Comparison of ENCODE assay signal across 7 cellular contexts in the genomic region with DNA sequence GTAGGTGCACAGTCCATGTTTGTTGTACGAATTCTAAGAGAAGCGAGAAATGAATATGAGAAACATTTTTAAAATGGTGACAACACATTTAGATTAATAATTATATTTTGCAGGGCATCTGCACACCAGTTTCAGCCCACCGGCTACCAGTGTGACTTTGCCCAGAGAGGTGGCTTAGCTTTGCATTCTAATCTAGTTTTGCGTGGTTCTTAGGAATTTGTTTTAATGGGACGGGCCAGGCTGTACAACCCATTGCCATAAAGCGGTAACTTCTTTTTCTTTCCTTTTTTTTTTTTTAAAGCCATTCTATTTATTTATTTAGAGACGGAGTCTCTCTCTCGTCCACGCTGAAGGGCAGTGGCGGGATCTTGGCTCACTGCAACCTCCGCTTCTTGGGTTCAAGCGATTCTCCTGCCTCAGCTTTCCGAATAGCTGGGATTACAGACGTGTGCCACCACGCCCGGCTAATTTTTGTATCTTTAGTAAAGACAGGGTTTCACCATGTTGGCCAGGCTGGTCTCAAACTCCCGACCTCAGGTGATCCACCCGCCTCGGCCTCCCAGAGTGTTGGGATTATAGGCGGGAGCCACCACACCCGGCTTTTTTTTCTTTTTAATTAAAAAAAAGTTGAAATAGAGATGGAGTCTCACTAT. TPM values are rescaled to one million over a fixed set of nuclear protein-coding genes. Genes with fewer than 3 reads are reported as not detected.
DNase-seq lines count a peak whose midpoint lies in the region; ATAC-seq, FAIRE-seq and TF ChIP-seq lines count a peak whose summit lies in the region.

No MANE protein-coding gene starts in this region.

- intact Hi-C loops in IMR-90 (cut with micrococcal nuclease) = no loop called here
- intact Hi-C loops in kidney (cut with DNase I) = no loop called here

- H4K5ac ChIP-seq in IMR-90 (ENCODE audit: low read depth, low read length) = peak overlapping the region; percentile 86

- WGBS in IMR-90 (ENCODE audit: extremely low coverage in 2 of 2, insufficient read length in 1 of 2), 2 experiments = 83% methylated on average over 8 of the region's 21 CpGs; no CpG with 5 or more reads in 1 of the 2 experiments

- TF ChIP-seq RAD21 in IMR-90 (IDR thresholded peaks at IDR 0.05; ENCODE audit: low read length) = no peak

- peak overlapping the region; percentile 93 for H3K9ac ChIP-seq in IMR-90 (ENCODE audit: low read depth, low read length)
- peak overlapping the region; percentile 99 for H3K9ac ChIP-seq in adipocyte (ENCODE audit: low read length)
- H3K9ac ChIP-seq in kidney (ENCODE audit: low read length in 2 of 2) = peak overlapping the region; percentile 75 to 79
- H3K9ac ChIP-seq in subcutaneous abdominal adipose tissue (ENCODE audit: low read length in 5 of 5) = peak overlapping the region; percentile 66 to 98 (median 95)

- peak overlapping the region; percentile 72 for H2AK9ac ChIP-seq in IMR-90 (replicated peaks; ENCODE audit: low read depth, low read length, poor library complexity)

- H3K79me1 ChIP-seq in IMR-90 (ENCODE audit: low read depth in 1 of 2, low read length in 2 of 2) = peaks cover 11 to 49% of the 10 kb centered on the region in 2 experiments

- H3K4me3 ChIP-seq in IMR-90 (ENCODE audit: insufficient read depth, low read depth, low read length) (peak overlapping the region; percentile 81), adipocyte (ENCODE audit: low read length) (peak overlapping the region; percentile 93), kidney (ENCODE audit: low read length in 2 of 2) (peak overlapping the region; percentile 71 to 80), subcutaneous abdominal adipose tissue (ENCODE audit: low read depth in 1 of 5, low read length in 5 of 5) (peak overlapping the region; percentile 78 to 94 (median 90))

- H3K36me3 ChIP-seq in IMR-90 (ENCODE audit: control insufficient read depth, insufficient read depth, low read length) (no peaks in the 10 kb centered on the region), adipocyte (ENCODE audit: control insufficient read depth, insufficient read depth, low read length, severe bottlenecking) (peaks cover 5% of the 10 kb centered on the region), kidney (ENCODE audit: control insufficient read depth in 1 of 2, insufficient read depth in 2 of 2, low read length in 2 of 2) (no peaks in the 10 kb centered on the region), subcutaneous abdominal adipose tissue (ENCODE audit: control insufficient read depth in 5 of 5, insufficient read depth in 5 of 5, low read length in 5 of 5) (peaks cover 0 to 8% (median 3%) of the 10 kb centered on the region in 5 donors)

- H3K9me3 ChIP-seq in IMR-90 (ENCODE audit: control insufficient read depth, insufficient read depth, low read length) = no peaks in the 10 kb centered on the region
- no peaks in the 10 kb centered on the region for H3K9me3 ChIP-seq in adipocyte (ENCODE audit: control insufficient read depth, low read length)
- H3K9me3 ChIP-seq in kidney (ENCODE audit: control insufficient read depth in 1 of 2, low read length in 2 of 2) = no peaks in the 10 kb centered on the region
- peaks cover 0 to 8% (median 5%) of the 10 kb centered on the region in 5 donors for H3K9me3 ChIP-seq in subcutaneous abdominal adipose tissue (ENCODE audit: control insufficient read depth in 5 of 5, low read length in 5 of 5)

- peak overlapping the region; percentile 85 for H2AK5ac ChIP-seq in IMR-90 (ENCODE audit: low read depth, low read length)

- H3K27me3 ChIP-seq in IMR-90 (ENCODE audit: control insufficient read depth, insufficient read depth, low read length) = no peaks in the 10 kb centered on the region; the same call in 1 of the 2 replicates
- no peaks in the 10 kb centered on the region for H3K27me3 ChIP-seq in adipocyte (replicated peaks; ENCODE audit: control insufficient read depth, insufficient read depth, low read length)
- H3K27me3 ChIP-seq in subcutaneous abdominal adipose tissue (ENCODE audit: control insufficient read depth in 5 of 5, insufficient read depth in 4 of 5, low read length in 5 of 5) = no peaks in the 10 kb centered on the region

- peak overlapping the region; percentile 92 for H3K4me2 ChIP-seq in IMR-90 (ENCODE audit: low read depth, low read length)

- ATAC-seq in IMR-90 (ENCODE audit: low read depth) (no peak), HG02759 (IDR thresholded peaks at IDR 0.05; ENCODE audit: unreplicated experiment) (no peak), HG03469 (IDR thresholded peaks at IDR 0.05; ENCODE audit: unreplicated experiment) (no peak), HG02610 (IDR thresholded peaks at IDR 0.05; ENCODE audit: unreplicated experiment) (no peak)

- H2BK5ac ChIP-seq in IMR-90 (ENCODE audit: low read depth, low read length, poor library complexity, severe bottlenecking) = peak overlapping the region; percentile 83

- H3K4me1 ChIP-seq in IMR-90 (ENCODE audit: control insufficient read depth, insufficient read depth, low read length) (peaks cover 6% of the 10 kb centered on the region; the same call in 1 of the 2 replicates), adipocyte (ENCODE audit: control insufficient read depth, insufficient read depth, low read length) (peaks cover 42% of the 10 kb centered on the region), kidney (ENCODE audit: control insufficient read depth in 1 of 2, insufficient read depth in 1 of 2, low read depth in 1 of 2, low read length in 2 of 2) (no peaks in the 10 kb centered on the region), subcutaneous abdominal adipose tissue (ENCODE audit: control insufficient read depth in 5 of 5, insufficient read depth in 5 of 5, low read length in 5 of 5) (peaks cover 0 to 51% (median 47%) of the 10 kb centered on the region in 5 donors)

- peak overlapping the region; percentile 96 for H3K4ac ChIP-seq in IMR-90 (ENCODE audit: low read depth, low read length)

- H2AFZ ChIP-seq in IMR-90 (replicated peaks; ENCODE audit: low read length, poor library complexity) = peak overlapping the region; percentile 94

- in situ Hi-C loops in IMR-90 (cut with MboI; ENCODE audit: low sequenced_read_pairs) = no loop called here

- 0 out of 3 replicates have a peak overlapping the region, but pooled peaks have one; percentile 4 for H2BK15ac ChIP-seq in IMR-90 (ENCODE audit: low read depth, low read length)

- peak overlapping the region; percentile 88 to 99 for H4K8ac ChIP-seq in IMR-90 (ENCODE audit: low read depth in 2 of 2, low read length in 2 of 2)

- POLR2A ChIA-PET in IMR-90 (lab: Charles Lee; ENCODE audit: unreplicated experiment) = no interaction called here

- H3K23ac ChIP-seq in IMR-90 (ENCODE audit: low read depth, low read length) = peak overlapping the region; percentile 89

- no peak for TF ChIP-seq CTCF in IMR-90 (conservative IDR thresholded peaks at IDR 0.05; ENCODE audit: low read depth, low read length)
- no peak for TF ChIP-seq CTCF in kidney (IDR thresholded peaks at IDR 0.05; ENCODE audit: borderline replicate concordance, extremely low read depth, insufficient read depth)

- no peak for FAIRE-seq in kidney (lab: Jason Lieb, UNC)

- no peak overlapping the region for H2BK20ac ChIP-seq in IMR-90 (ENCODE audit: low read depth, low read length)

- peak overlapping the region; percentile 95 for H3K27ac ChIP-seq in IMR-90 (ENCODE audit: insufficient read depth, low read length)
- H3K27ac ChIP-seq in kidney (ENCODE audit: low read depth in 2 of 2, low read length in 2 of 2) = peak overlapping the region in 1 of 2 donors; percentile 85
- peak overlapping the region; percentile 87 for H3K27ac ChIP-seq in subcutaneous abdominal adipose tissue (ENCODE audit: low read depth, low read length)

- H4K20me1 ChIP-seq in IMR-90 (ENCODE audit: insufficient read depth, low read length) = peaks cover 6% of the 10 kb centered on the region; the same call in 1 of the 2 replicates

- H4K91ac ChIP-seq in IMR-90 (ENCODE audit: insufficient read depth, low read depth, low read length) = peak overlapping the region; percentile 77

- peak overlapping the region; percentile 99 for H3K14ac ChIP-seq in IMR-90 (replicated peaks; ENCODE audit: low read depth, low read length)

- CTCF ChIA-PET in IMR-90 (lab: Yijun Ruan, JAX) = no interaction called here

- H3K18ac ChIP-seq in IMR-90 (ENCODE audit: low read depth, low read length) = peak overlapping the region; percentile 34; the same call in 1 of the 2 replicates

- peak overlapping the region; percentile 23; the same call in 1 of the 2 replicates for H2BK120ac ChIP-seq in IMR-90 (ENCODE audit: low read depth, low read length)

- peak overlapping the region; percentile 95 for H3K56ac ChIP-seq in IMR-90 (ENCODE audit: extremely low read depth, insufficient read depth, low read length)

- no TSS peak for BruUV-seq in IMR-90 (replicated peaks; lab: Mats Ljungman, UMichigan)

- no peak for DNase-seq in IMR-90
- no peak for DNase-seq in adipocyte (ENCODE audit: low read depth)
- DNase-seq in kidney = no peak

- H3K9me1 ChIP-seq in IMR-90 (ENCODE audit: insufficient read depth, low read length) = peaks cover 6% of the 10 kb centered on the region; the same call in 1 of the 2 replicates

- no peak for TF ChIP-seq POLR2A in IMR-90 (IDR thresholded peaks at IDR 0.05; ENCODE audit: low read depth, low read length)

- dilution Hi-C loops in IMR-90 (cut with HindIII; ENCODE audit: low sequenced_read_pairs, unreplicated experiment) = no loop called here

RNA-seq across cellular contexts. Expression of gene MANBAL, which starts 0.8 kb away (rescaled TPM):
- total RNA-seq in IMR-90 (2012; rRNA removed) = 24.4 and 28.9 TPM in 2 replicates
- polyA plus RNA-seq in IMR-90 (2012; rRNA removed) = 98.6 and 109 TPM in 2 replicates
- 51.7 and 91.4 TPM in 2 replicates for polyA plus RNA-seq in IMR-90 (2012; cell fraction: cytosol; rRNA removed)
- polyA plus RNA-seq in IMR-90 (2012; cell fraction: nucleus; rRNA removed; ENCODE audit: low replicate concordance) = 46.7 and 65.5 TPM in 2 replicates
- 45.7 TPM for total RNA-seq in kidney
- polyA plus RNA-seq in kidney (ENCODE audit: insufficient read depth, low read depth, low replicate concordance) = 93.3 TPM

RNA-seq across cellular contexts. Expression of gene GHRH, which starts 28.7 kb away (rescaled TPM):
- total RNA-seq in IMR-90 (2012; rRNA removed) (not detected in 2 replicates), kidney (not detected)
- polyA plus RNA-seq in IMR-90 (2012; rRNA removed) (not detected in 2 replicates), kidney (ENCODE audit: insufficient read depth, low read depth, low replicate concordance) (not detected)
- not detected in 2 replicates for polyA plus RNA-seq in IMR-90 (2012; cell fraction: cytosol; rRNA removed)
- not detected in 2 replicates for polyA plus RNA-seq in IMR-90 (2012; cell fraction: nucleus; rRNA removed; ENCODE audit: low replicate concordance)

RNA-seq across cellular contexts. Expression of gene SRC, which starts 55.7 kb away (rescaled TPM):
- total RNA-seq in IMR-90 (2012; rRNA removed) = 6.7 and 7.0 TPM in 2 replicates
- 19.8 and 24.2 TPM in 2 replicates for polyA plus RNA-seq in IMR-90 (2012; rRNA removed)
- polyA plus RNA-seq in IMR-90 (2012; cell fraction: cytosol; rRNA removed) = 10.7 and 21.0 TPM in 2 replicates
- 66.9 and 101 TPM in 2 replicates for polyA plus RNA-seq in IMR-90 (2012; cell fraction: nucleus; rRNA removed; ENCODE audit: low replicate concordance)
- 70.0 TPM for total RNA-seq in kidney
- polyA plus RNA-seq in kidney (ENCODE audit: insufficient read depth, low read depth, low replicate concordance) = 28.5 TPM
